1 cellular context compared by ENCODE assay signal in the genomic region with DNA sequence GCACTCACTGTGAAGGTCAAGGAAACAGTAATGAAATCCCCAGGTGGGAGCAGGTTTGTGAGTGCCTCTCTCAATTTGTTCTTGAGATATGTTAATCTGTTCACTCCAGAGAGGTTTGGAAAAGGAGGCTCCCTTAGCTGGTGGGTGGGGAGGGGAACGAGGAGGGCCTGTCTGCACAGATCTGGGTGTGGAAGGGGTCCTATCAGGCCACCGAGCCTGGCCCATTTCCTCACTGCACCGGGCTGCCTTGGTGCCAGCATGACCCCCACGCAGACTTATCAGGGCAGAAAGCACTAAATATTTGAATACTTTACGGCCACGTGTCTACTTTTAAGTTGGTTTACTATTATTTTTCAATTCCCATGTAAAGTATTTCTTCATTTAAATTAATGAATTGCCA.
TF ChIP-seq lines count a peak whose summit lies in the region.

No MANE protein-coding gene starts in this region.

TF ChIP-seq in K562, 482 proteins besides CTCF, POLR2A, EP300 and RAD21:
- TF ChIP-seq NFIC (IDR thresholded peaks at IDR 0.05) (peak; percentile 27; the same call in 1 of the 2 replicates), CBFA2T3 (IDR thresholded peaks at IDR 0.05) (peak; percentile 79), CTBP1 (IDR thresholded peaks at IDR 0.05; ENCODE audit: borderline replicate concordance) (no peak), TAL1 (IDR thresholded peaks at IDR 0.05) (peak; percentile 63; the same call in 1 of the 2 replicates), TRIM24 (IDR thresholded peaks at IDR 0.05) (peak in 1 of 2 experiments; percentile 25; a peak in 1 of 4 replicates), POLR2AphosphoS5 (IDR thresholded peaks at IDR 0.05; ENCODE audit: control insufficient read depth, insufficient read depth, low read depth, low read length) (peak; percentile 41; the same call in 1 of the 2 replicates), PURB (CRISPR knock-in tag; IDR thresholded peaks at IDR 0.05; ENCODE audit: low read depth) (no peak), TEAD4 (IDR thresholded peaks at IDR 0.05; ENCODE audit: low read length) (peak; percentile 30; the same call in 1 of the 2 replicates), TEAD4 (CRISPR knock-in tag; IDR thresholded peaks at IDR 0.05; ENCODE audit: borderline replicate concordance) (no peak), TCF3 (CRISPR knock-in tag; IDR thresholded peaks at IDR 0.05) (peak; percentile 51), TAF9B (IDR thresholded peaks at IDR 0.05; ENCODE audit: partially characterized antibody) (no peak), CBFA2T2 (conservative IDR thresholded peaks at IDR 0.05) (peak; percentile 72), NCOR1 (IDR thresholded peaks at IDR 0.05) (peak; percentile 52; the same call in 1 of the 2 replicates), PPARD (CRISPR knock-in tag; IDR thresholded peaks at IDR 0.05) (no peak), ARID3B (CRISPR knock-in tag; IDR thresholded peaks at IDR 0.05; ENCODE audit: borderline replicate concordance) (no peak), PHB (CRISPR knock-in tag; IDR thresholded peaks at IDR 0.05) (no peak), KLF16 (IDR thresholded peaks at IDR 0.05) (0 out of 2 replicates have a peak, but pooled peaks have one; percentile 14), EGR1 (conservative IDR thresholded peaks at IDR 0.05) (no peak), CBX5 (IDR thresholded peaks at IDR 0.05; ENCODE audit: borderline replicate concordance, low read depth) (no peak)
